In genomic region chr19:6065685-6066365, GRCh38 we compare ENCODE assay signal across 8 cellular contexts. TPM values are rescaled to one million over a fixed set of nuclear protein-coding genes. Genes with fewer than 3 reads are reported as not detected.
A peak's percentile ranks its signal among the peaks of the same experiment; 100 is the strongest.
DNase-seq lines count a peak whose midpoint lies in the region; ATAC-seq and TF ChIP-seq lines count a peak whose summit lies in the region.

No MANE protein-coding gene starts in this region.

- TF ChIP-seq CTCF in HFFc6 (IDR thresholded peaks at IDR 0.05) (no peak), PC-3 (conservative IDR thresholded peaks at IDR 0.05; ENCODE audit: low read depth, low read length) (no peak)

- intact Hi-C loops in PC-3 (cut with micrococcal nuclease), result loop anchor here (1.0 kb wide), 3 partner anchors 10 to 44 kb away; partner anchors contain the start of gene RFX2

- CTCF ChIA-PET in PC-3 (lab: Charles Lee), result interaction anchor here (0.6 kb wide), 1 partner anchor 11 kb away, joined by 5 read pairs; no protein-coding TSS in a partner anchor

- no peaks in the 10 kb centered on the region for H3K79me2 ChIP-seq in PC-3 (ENCODE audit: low read length)

- peak; percentile 42 for ATAC-seq in PC-3
- no peak for ATAC-seq in HG02588 (IDR thresholded peaks at IDR 0.05; ENCODE audit: unreplicated experiment)
- ATAC-seq in HG03025 (IDR thresholded peaks at IDR 0.05; ENCODE audit: low FRiP score, unreplicated experiment), result no peak

- DNase-seq in HFFc6, result no peak
- DNase-seq in PC-3, result peak; percentile 76
- peak; percentile 49 for DNase-seq in activated gamma-delta T cell treated with anti-CD3 and anti-CD28 coated beads, Interleukin-2, amount 50 U/mL, for 16 hours (ENCODE audit: low read depth)
- peak; percentile 67 for DNase-seq in iPS-NIHi7 (ENCODE audit: extremely low spot score)
- peak; percentile 55 for DNase-seq in stimulated activated CD4-positive, alpha-beta T cell treated with anti-CD3 and anti-CD28 coated beads, Interleukin-1b, Interleukin-23, amount 100 ng/mL, for 48 hours
- no peak for DNase-seq in GM19238 (ENCODE audit: insufficient read length, low spot score)

- H3K27ac ChIP-seq in PC-3 (ENCODE audit: low read length), result peak overlapping the region; percentile 86

- peaks cover 4% of the 10 kb centered on the region; the same call in 1 of the 2 replicates for H3K9me3 Mint-ChIP-seq in HFFc6

- 0 out of 2 replicates have a peak overlapping the region, but pooled peaks have one; percentile 10 for H2AFZ ChIP-seq in PC-3 (ENCODE audit: low read length)

- H3K4me2 ChIP-seq in PC-3 (ENCODE audit: low read length), result peak overlapping the region; percentile 79

- H3K27ac Mint-ChIP-seq in HFFc6, result peak overlapping the region; percentile 96

- no peaks in the 10 kb centered on the region for H3K36me3 ChIP-seq in PC-3 (ENCODE audit: low read depth, low read length)

- H3K9me2 ChIP-seq in PC-3 (replicated peaks; ENCODE audit: low read length), result no peaks in the 10 kb centered on the region

- peaks cover 17% of the 10 kb centered on the region for H3K36me3 Mint-ChIP-seq in HFFc6 (ENCODE audit: low read depth)

- H3K4me1 Mint-ChIP-seq in HFFc6 (ENCODE audit: low read depth), result peaks cover 77% of the 10 kb centered on the region

- no peaks in the 10 kb centered on the region for H4K20me1 ChIP-seq in PC-3 (ENCODE audit: low read length)

- no peaks in the 10 kb centered on the region for H3K27me3 ChIP-seq in PC-3 (ENCODE audit: low read length)

- H3K9me3 ChIP-seq in PC-3 (ENCODE audit: low read length), result no peaks in the 10 kb centered on the region

- BruUV-seq in PC-3 (replicated peaks; lab: Mats Ljungman, UMichigan), result no TSS peak

- peak overlapping the region; percentile 52 for H3K4me3 ChIP-seq in PC-3 (ENCODE audit: low read length)

- POLR2A ChIA-PET in PC-3 (lab: Charles Lee; ENCODE audit: unreplicated experiment), result no interaction called here

- peaks cover 8% of the 10 kb centered on the region for H3K27me3 Mint-ChIP-seq in HFFc6 (ENCODE audit: insufficient read depth)

- peaks cover 51% of the 10 kb centered on the region for H3K4me1 ChIP-seq in PC-3 (ENCODE audit: insufficient read depth, low read length)

- peaks cover 4% of the 10 kb centered on the region for H3F3A ChIP-seq in PC-3 (ENCODE audit: low read length, unreplicated experiment)

- H3K9ac ChIP-seq in PC-3 (ENCODE audit: low read length), result peak overlapping the region; percentile 71

- H3K4me3 Mint-ChIP-seq in HFFc6, result peak overlapping the region; percentile 59; the same call in 1 of the 2 replicates

RNA-seq across cellular contexts. Expression of gene RFX2, which starts 44.5 kb away (rescaled TPM):
- 1 to 10 TPM; 6.3 to 9.5 (median 6.9) TPM for total RNA-seq in HFFc6 (2021; fragmentation: NEBNext Ultra II Directional; extraction: Animal tissue kit (Norgen Biotek cat#: 25700))
- 10.5 and 11.3 TPM in 2 replicates for total RNA-seq in PC-3 (2014; rRNA removed)

Comparison
In these comparisons a context has a peak if more than half of its experiments do, and no peak if none do; other contexts are left out.
1. DNase-seq: peak in PC-3 (single experiment), activated gamma-delta T cell treated with anti-CD3 and anti-CD28 coated beads, Interleukin-2, amount 50 U/mL, for 16 hours (single experiment), iPS-NIHi7 (single experiment) and stimulated activated CD4-positive, alpha-beta T cell treated with anti-CD3 and anti-CD28 coated beads, Interleukin-1b, Interleukin-23, amount 100 ng/mL, for 48 hours (single experiment); none in HFFc6 (single experiment) and GM19238 (single experiment).